10 cellular contexts compared by ENCODE assay signal in the genomic region with DNA sequence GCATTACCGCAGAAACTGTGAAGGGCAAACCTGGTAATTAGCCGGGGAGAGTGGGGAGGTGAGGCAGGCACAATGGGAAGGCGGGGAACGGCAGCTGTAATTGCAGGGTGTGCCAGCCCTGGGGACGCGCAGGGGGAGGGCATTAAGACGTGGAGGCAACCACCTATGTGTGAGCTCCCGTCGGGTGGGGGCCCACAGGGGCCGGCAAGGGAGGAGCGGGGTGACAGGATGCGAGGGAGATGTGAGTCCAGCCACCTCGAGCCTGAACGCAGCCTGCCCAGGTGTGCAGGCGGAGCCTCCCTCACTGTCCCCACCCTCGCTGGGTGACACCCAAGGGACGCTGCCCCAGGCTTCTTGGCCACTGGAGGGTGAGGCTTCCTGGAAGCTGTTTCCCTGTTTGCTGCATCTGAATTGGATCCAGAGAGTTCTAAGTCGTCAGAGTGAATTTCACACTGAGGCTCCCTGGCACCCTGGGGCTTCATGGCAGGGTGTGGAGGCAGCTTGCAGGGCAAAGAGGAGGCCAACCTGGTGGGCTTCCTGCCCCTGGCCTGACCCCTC.
DNase-seq lines count a peak whose midpoint lies in the region; ATAC-seq and TF ChIP-seq lines count a peak whose summit lies in the region.
"Had no signal": no experiment of that assay in that cellular context is flagged by ENCODE, and none has a peak within 500 bp of the region (broad histone marks: within the 10 kb centered on the region; RNA-seq: fewer than 3 reads in every experiment).

No MANE protein-coding gene starts in this region.

- intact Hi-C loops in colonic mucosa (cut with DNase I): no loop called here

- H3K36me3 ChIP-seq in colonic mucosa (no peaks in the 10 kb centered on the region), neural progenitor cell (no peaks in the 10 kb centered on the region)

- no peak overlapping the region for H3K4me3 ChIP-seq in colonic mucosa
- no peak overlapping the region for H3K4me3 ChIP-seq in neural progenitor cell

- H3K9me3 ChIP-seq in colonic mucosa: no peaks in the 10 kb centered on the region
- H3K9me3 ChIP-seq in neural progenitor cell (ENCODE audit: low read depth): no peaks in the 10 kb centered on the region

- peak overlapping the region; percentile 29 for H3K27ac Mint-ChIP-seq in neural progenitor cell

- TF ChIP-seq CTCF in colonic mucosa (IDR thresholded peaks at IDR 0.05) (no peak), neural progenitor cell (IDR thresholded peaks at IDR 0.05) (no peak)

- H4K20me1 ChIP-seq in neural progenitor cell (ENCODE audit: low read depth): no peaks in the 10 kb centered on the region

- DNase-seq in DMS53 treated with DMSO at 0.1 percent for 48 hours (lab: John Stamatoyannopoulos, UW; ENCODE audit: unreplicated experiment): peak; percentile 31
- peak; percentile 89 to 93 for DNase-seq in NCI-H2081 (lab: John Stamatoyannopoulos, UW)
- DNase-seq in colonic mucosa: peak; percentile 94
- no peak for DNase-seq in neural progenitor cell (ENCODE audit: low spot score)
- DNase-seq in SIG-M5 treated with dmso at 0.1 percent for 504 hours (lab: John Stamatoyannopoulos, UW; ENCODE audit: unreplicated experiment): no peak
- DNase-seq: hippocampal formation had no signal

- H3K4me3 Mint-ChIP-seq in neural progenitor cell: no peak overlapping the region
- H3K4me3 Mint-ChIP-seq: activated naive CD4-positive, alpha-beta T cell treated with anti-CD3 and anti-CD28 coated beads, Interleukin-2, amount 50 U/mL, for 24 hours had no signal

- H3K9me3 Mint-ChIP-seq in neural progenitor cell: no peaks in the 10 kb centered on the region
- H3K9me3 Mint-ChIP-seq: activated naive CD4-positive, alpha-beta T cell treated with anti-CD3 and anti-CD28 coated beads, Interleukin-2, amount 50 U/mL, for 24 hours had no signal

- peak overlapping the region; percentile 44 to 64 for H3K9ac ChIP-seq in colonic mucosa (ENCODE audit: low read depth in 2 of 2, low read length in 2 of 2)
- H3K9ac ChIP-seq in neural progenitor cell: no peak overlapping the region

- H3K79me2 ChIP-seq in neural progenitor cell (ENCODE audit: low read depth): no peaks in the 10 kb centered on the region

- no peak overlapping the region for H3K4me2 ChIP-seq in neural progenitor cell

- H3K36me3 Mint-ChIP-seq in neural progenitor cell: no peaks in the 10 kb centered on the region
- H3K36me3 Mint-ChIP-seq: activated naive CD4-positive, alpha-beta T cell treated with anti-CD3 and anti-CD28 coated beads, Interleukin-2, amount 50 U/mL, for 24 hours had no signal

- ATAC-seq in GM21360 (IDR thresholded peaks at IDR 0.05; ENCODE audit: unreplicated experiment): no peak
- no peak for ATAC-seq in HG02623 (IDR thresholded peaks at IDR 0.05; ENCODE audit: unreplicated experiment)
- ATAC-seq in HG03135 (IDR thresholded peaks at IDR 0.05; ENCODE audit: unreplicated experiment): no peak

- peak overlapping the region; percentile 90 for H3K27ac ChIP-seq in colonic mucosa
- no peak overlapping the region for H3K27ac ChIP-seq in neural progenitor cell

- peaks cover 41% of the 10 kb centered on the region for H3K4me1 Mint-ChIP-seq in neural progenitor cell

- H3K27me3 ChIP-seq in colonic mucosa (no peaks in the 10 kb centered on the region), neural progenitor cell (no peaks in the 10 kb centered on the region)

- H2AFZ ChIP-seq in neural progenitor cell (replicated peaks): no peak overlapping the region

- peaks cover 12% of the 10 kb centered on the region for H3K4me1 ChIP-seq in colonic mucosa
- peaks cover 32% of the 10 kb centered on the region for H3K4me1 ChIP-seq in neural progenitor cell

- no peaks in the 10 kb centered on the region for H3F3A ChIP-seq in neural progenitor cell (ENCODE audit: low read depth)

- H3K27me3 Mint-ChIP-seq in neural progenitor cell (ENCODE audit: insufficient read depth, low read depth): peaks cover 7% of the 10 kb centered on the region
- H3K27me3 Mint-ChIP-seq: activated naive CD4-positive, alpha-beta T cell treated with anti-CD3 and anti-CD28 coated beads, Interleukin-2, amount 50 U/mL, for 24 hours had no signal

Comparison
In these comparisons a context has a peak if more than half of its experiments do, and no peak if none do; other contexts are left out.
1. DNase-seq: peak in DMS53 treated with DMSO at 0.1 percent for 48 hours (single experiment), NCI-H2081 (2 of 2) and colonic mucosa (single experiment); none in neural progenitor cell (single experiment) and SIG-M5 treated with dmso at 0.1 percent for 504 hours (single experiment).